8 cellular contexts compared by ENCODE assay signal in the genomic region with DNA sequence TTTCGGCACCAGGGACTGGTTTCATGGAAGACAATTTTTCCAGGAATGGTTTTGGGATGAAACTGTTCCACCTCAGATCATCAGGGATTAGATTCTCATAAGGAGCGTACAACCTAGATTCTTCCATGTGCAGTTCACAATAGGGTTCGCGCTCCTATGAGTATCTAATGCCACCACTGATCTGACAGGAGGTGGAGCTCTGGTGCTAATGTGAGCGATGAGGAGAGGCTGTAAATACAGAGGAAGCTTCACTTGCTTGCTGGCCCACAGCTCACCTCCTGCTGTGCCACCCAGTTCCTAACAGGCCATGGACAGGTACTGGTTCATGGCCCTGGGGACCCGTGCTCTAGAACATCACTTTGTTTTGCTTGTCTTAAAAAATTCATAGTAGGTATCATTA. TPM values are rescaled to one million over a fixed set of nuclear protein-coding genes. Genes with fewer than 3 reads are reported as not detected.
DNase-seq lines count a peak whose midpoint lies in the region; ATAC-seq and TF ChIP-seq lines count a peak whose summit lies in the region.

No MANE protein-coding gene starts in this region.

- peaks cover 36 to 53% (median 39%) of the 10 kb centered on the region in 4 donors for H3K4me1 Mint-ChIP-seq in CD4-positive, alpha-beta memory T cell
- H3K4me1 Mint-ChIP-seq in progenitor cell of endocrine pancreas (ENCODE audit: low read depth) = no peaks in the 10 kb centered on the region

- no peak overlapping the region for H3K4me3 ChIP-seq in CD4-positive, alpha-beta memory T cell (ENCODE audit: low read length in 2 of 2)

- peak in 4 of 5 donors; percentile 44 to 56 (median 50) for DNase-seq in CD4-positive, alpha-beta memory T cell
- DNase-seq in NOMO-1 (lab: John Stamatoyannopoulos, UW; ENCODE audit: unreplicated experiment in 2 of 2) (peak; percentile 20 to 59), left colon (peak; percentile 39 to 59), progenitor cell of endocrine pancreas (ENCODE audit: low spot score, unreplicated experiment) (no peak), NCI-H2227 (lab: John Stamatoyannopoulos, UW; ENCODE audit: unreplicated experiment) (no peak), kidney glomerular epithelial cell (lab: John Stamatoyannopoulos, UW) (no peak)
- DNase-seq in activated effector memory CD4-positive, alpha-beta T cell treated with Interleukin-2 at 50 U/mL for 16 hours = peak; percentile 23

- CTCF ChIA-PET in CD4-positive, alpha-beta memory T cell (lab: Charles Lee; ENCODE audit: partially characterized antibody) = interaction anchor here (0.8 to 8.4 kb wide), 41 partner anchors 9 to 380 kb away, joined by 3 to 260 read pairs (median 6); partner anchors contain the start of genes AMPD3, CTR9 and RNF141

- ATAC-seq in GM21390 (IDR thresholded peaks at IDR 0.05; ENCODE audit: unreplicated experiment) (peak; percentile 65), left colon (peak; percentile 95)

- no peak overlapping the region for H3K27ac ChIP-seq in CD4-positive, alpha-beta memory T cell (ENCODE audit: low read depth, low read length)

- no peaks in the 10 kb centered on the region for H3K9me3 Mint-ChIP-seq in CD4-positive, alpha-beta memory T cell
- no peaks in the 10 kb centered on the region for H3K9me3 Mint-ChIP-seq in progenitor cell of endocrine pancreas (ENCODE audit: low read depth)

- peaks cover 39% of the 10 kb centered on the region for H3K4me1 ChIP-seq in CD4-positive, alpha-beta memory T cell (ENCODE audit: insufficient read depth, low read length)

- no peaks in the 10 kb centered on the region for H3K27me3 Mint-ChIP-seq in CD4-positive, alpha-beta memory T cell
- peaks cover 9% of the 10 kb centered on the region for H3K27me3 Mint-ChIP-seq in progenitor cell of endocrine pancreas

- no peaks in the 10 kb centered on the region for H3K27me3 ChIP-seq in CD4-positive, alpha-beta memory T cell (ENCODE audit: insufficient read depth, low read length)

- no peak for TF ChIP-seq CTCF in progenitor cell of endocrine pancreas (IDR thresholded peaks at IDR 0.05; ENCODE audit: unreplicated experiment)

- H3K36me3 ChIP-seq in CD4-positive, alpha-beta memory T cell (ENCODE audit: insufficient read depth, low read length) = no peaks in the 10 kb centered on the region

- intact Hi-C loops in CD4-positive, alpha-beta memory T cell (cut with micrococcal nuclease) = loop anchor here (1.0 to 10.0 kb wide), 5 partner anchors 43 to 322 kb away; partner anchors contain the start of gene RNF141
- intact Hi-C loops in left colon (cut with DNase I, micrococcal nuclease) = loop anchor here in 1 of 2 donors (10.0 kb wide), 1 partner anchor 322 kb away; no protein-coding TSS in a partner anchor

- no peaks in the 10 kb centered on the region for H3K9me3 ChIP-seq in CD4-positive, alpha-beta memory T cell (ENCODE audit: control insufficient read depth in 1 of 2, low read length in 2 of 2)

- H3K27ac Mint-ChIP-seq in CD4-positive, alpha-beta memory T cell = no peak overlapping the region
- H3K27ac Mint-ChIP-seq in progenitor cell of endocrine pancreas = no peak overlapping the region

- H3K36me3 Mint-ChIP-seq in CD4-positive, alpha-beta memory T cell = no peaks in the 10 kb centered on the region
- no peaks in the 10 kb centered on the region for H3K36me3 Mint-ChIP-seq in progenitor cell of endocrine pancreas (ENCODE audit: insufficient read depth)

- POLR2A ChIA-PET in CD4-positive, alpha-beta memory T cell (lab: Charles Lee; ENCODE audit: partially characterized antibody) = interaction anchor here (1.0 to 2.3 kb wide), 6 partner anchors 9 to 240 kb away, joined by 3 to 14 read pairs (median 4); partner anchors contain the start of genes AMPD3 and RNF141

- peak overlapping the region in 1 of 8 donors; percentile 49 for H3K4me3 Mint-ChIP-seq in CD4-positive, alpha-beta memory T cell
- H3K4me3 Mint-ChIP-seq in progenitor cell of endocrine pancreas (ENCODE audit: low read depth) = no peak overlapping the region

RNA-seq across cellular contexts. Expression of gene AMPD3, which starts 41.8 kb away (rescaled TPM):
- total RNA-seq in CD4-positive, alpha-beta memory T cell = 10 to 100 TPM; 42.1 to 43.4 TPM
- 10 to 100 TPM; 10.9 to 18.2 TPM for polyA plus RNA-seq in CD4-positive, alpha-beta memory T cell
- 10 to 100 TPM; 12.0 to 15.0 TPM for total RNA-seq in left colon
- total RNA-seq in progenitor cell of endocrine pancreas = 12.9 TPM in 2 replicates

Comparison
In these comparisons a context has a peak if more than half of its experiments do, and no peak if none do; other contexts are left out.
1. DNase-seq: peak in CD4-positive, alpha-beta memory T cell (4 of 5), NOMO-1 (2 of 2), activated effector memory CD4-positive, alpha-beta T cell treated with Interleukin-2 at 50 U/mL for 16 hours (single experiment) and left colon (2 of 2); none in progenitor cell of endocrine pancreas (single experiment), NCI-H2227 (single experiment) and kidney glomerular epithelial cell (single experiment).